In the genomic region with DNA sequence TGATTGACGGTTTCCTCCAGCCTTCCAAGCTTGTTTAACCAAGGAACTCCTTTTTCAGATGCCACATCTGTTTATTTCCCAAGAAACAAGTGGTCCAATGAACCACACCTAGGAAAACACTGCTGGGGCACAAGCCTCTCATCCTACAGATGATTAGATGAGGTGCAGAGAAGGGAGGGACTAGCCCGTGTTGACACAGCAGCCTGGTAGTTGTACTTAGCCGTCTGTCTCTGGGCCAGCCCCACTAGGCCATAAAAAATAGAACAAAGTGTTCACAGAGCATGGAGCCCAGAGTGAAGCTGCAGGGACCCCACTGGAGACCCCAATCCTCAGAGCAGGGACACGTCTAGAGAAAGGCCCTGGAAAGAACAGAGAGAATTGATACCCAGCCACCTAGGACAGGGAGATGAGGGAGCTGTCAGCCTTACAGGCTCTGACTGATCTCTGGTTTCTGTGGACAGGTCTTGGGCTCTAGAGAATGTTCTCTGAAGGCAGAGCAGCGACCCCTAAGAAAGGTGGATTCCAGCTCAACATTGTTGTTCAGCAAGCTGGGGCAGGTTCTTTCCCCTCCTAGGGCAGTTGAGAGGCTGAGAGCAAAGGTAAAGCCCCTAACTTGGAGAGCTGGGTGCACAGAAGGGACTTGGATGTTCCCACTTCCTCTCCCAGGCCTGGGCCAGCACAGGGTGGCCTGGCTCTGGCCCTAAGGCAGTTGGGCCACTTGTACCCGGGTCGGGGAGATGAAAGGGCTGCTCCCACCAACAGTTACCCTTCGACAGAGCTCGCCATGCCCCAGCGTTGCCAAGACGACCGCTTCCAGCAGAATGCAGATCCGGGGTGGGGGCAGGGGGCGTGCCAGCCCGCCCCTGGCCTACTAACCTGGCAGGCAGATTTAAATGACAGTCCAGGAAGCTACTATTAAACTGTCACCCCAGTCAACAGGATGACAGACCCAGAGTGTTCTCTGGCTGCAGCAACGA, we compare ENCODE assay signal across 10 cellular contexts. TPM values are rescaled to one million over a fixed set of nuclear protein-coding genes. Genes with fewer than 3 reads are reported as not detected.
DNase-seq lines count a peak whose midpoint lies in the region; ATAC-seq, FAIRE-seq and TF ChIP-seq lines count a peak whose summit lies in the region.
"Had no signal": no experiment of that assay in that cellular context is flagged by ENCODE, and none has a peak within 500 bp of the region (broad histone marks: within the 10 kb centered on the region; RNA-seq: fewer than 3 reads in every experiment).

No MANE protein-coding gene starts in this region.

- CTCF ChIA-PET in activated CD8-positive, alpha-beta T cell treated with anti-CD3 and anti-CD28 coated beads for 36 hours (lab: Charles Lee): interaction anchor here (0.6 to 6.1 kb wide), 4 partner anchors 11 to 98 kb away, joined by 3 to 34 read pairs (median 3); no protein-coding TSS in a partner anchor

- no peak overlapping the region for H3K27ac Mint-ChIP-seq in activated CD8-positive, alpha-beta T cell treated with anti-CD3 and anti-CD28 coated beads for 36 hours
- H3K27ac Mint-ChIP-seq in neural crest cell (ENCODE audit: unreplicated experiment): peak overlapping the region; percentile 62

- no peak for TF ChIP-seq CTCF in activated CD8-positive, alpha-beta T cell treated with anti-CD3 and anti-CD28 coated beads for 36 hours (IDR thresholded peaks at IDR 0.05)
- TF ChIP-seq CTCF in neural crest cell (conservative IDR thresholded peaks at IDR 0.05): no peak

- H3K4me3 Mint-ChIP-seq in activated CD8-positive, alpha-beta T cell treated with anti-CD3 and anti-CD28 coated beads for 36 hours: no peak overlapping the region
- peak overlapping the region; percentile 12 for H3K4me3 Mint-ChIP-seq in neural crest cell

- intact Hi-C loops in activated CD8-positive, alpha-beta T cell treated with anti-CD3 and anti-CD28 coated beads for 36 hours (cut with micrococcal nuclease): no loop called here

- FAIRE-seq in GM12892 (lab: Jason Lieb, UNC) (peak; percentile 92), urothelium cell line (lab: Jason Lieb, UNC) (no peak)

- H3K9me3 Mint-ChIP-seq in activated CD8-positive, alpha-beta T cell treated with anti-CD3 and anti-CD28 coated beads for 36 hours: no peaks in the 10 kb centered on the region
- H3K9me3 Mint-ChIP-seq in neural crest cell: no peaks in the 10 kb centered on the region

- no peak for DNase-seq in GM12892 (ENCODE audit: insufficient read length)
- peak; percentile 6 for DNase-seq in activated CD8-positive, alpha-beta T cell treated with anti-CD3 and anti-CD28 coated beads for 36 hours
- peak; percentile 32 for DNase-seq in neural crest cell (ENCODE audit: low read depth, low spot score)
- DNase-seq in urothelium cell line (ENCODE audit: low spot score): no peak
- DNase-seq: left ventricle myocardium superior, NCI-H345, stomach had no signal

- peak; percentile 55 for ATAC-seq in HG02610 (IDR thresholded peaks at IDR 0.05; ENCODE audit: unreplicated experiment)
- peak; percentile 48 for ATAC-seq in activated CD8-positive, alpha-beta T cell treated with anti-CD3 and anti-CD28 coated beads for 36 hours
- ATAC-seq in GM18511 (IDR thresholded peaks at IDR 0.05; ENCODE audit: unreplicated experiment): no peak
- no peak for ATAC-seq in HG03457 (IDR thresholded peaks at IDR 0.05; ENCODE audit: unreplicated experiment)
- ATAC-seq: left ventricle myocardium superior had no signal

- POLR2A ChIA-PET in activated CD8-positive, alpha-beta T cell treated with anti-CD3 and anti-CD28 coated beads for 36 hours (lab: Charles Lee): interaction anchor here (0.6 to 1.7 kb wide), 4 partner anchors 9 to 72 kb away, joined by 3 to 8 read pairs (median 4); no protein-coding TSS in a partner anchor

- H3K36me3 Mint-ChIP-seq in activated CD8-positive, alpha-beta T cell treated with anti-CD3 and anti-CD28 coated beads for 36 hours (ENCODE audit: low read depth): peaks cover 3% of the 10 kb centered on the region
- no peaks in the 10 kb centered on the region for H3K36me3 Mint-ChIP-seq in neural crest cell (ENCODE audit: low read depth)

- H3K27me3 Mint-ChIP-seq in activated CD8-positive, alpha-beta T cell treated with anti-CD3 and anti-CD28 coated beads for 36 hours: no peaks in the 10 kb centered on the region
- peaks cover 8% of the 10 kb centered on the region for H3K27me3 Mint-ChIP-seq in neural crest cell (ENCODE audit: low read depth)

- peaks cover 33% of the 10 kb centered on the region for H3K4me1 Mint-ChIP-seq in activated CD8-positive, alpha-beta T cell treated with anti-CD3 and anti-CD28 coated beads for 36 hours (ENCODE audit: low read depth)
- H3K4me1 Mint-ChIP-seq in neural crest cell: peaks cover 59% of the 10 kb centered on the region

- peak; percentile 57; the same call in 1 of the 2 replicates for TF ChIP-seq POLR2A in GM12892 (IDR thresholded peaks at IDR 0.05; ENCODE audit: low read depth, low read length)

RNA-seq across cellular contexts. Expression of a gene that starts 31.8 kb away (rescaled TPM):
- polyA plus RNA-seq in GM12892 (2012; ENCODE audit: missing spikeins): 16.3 TPM
- 10 to 100 TPM; 39.9 to 41.6 TPM for total RNA-seq in activated CD8-positive, alpha-beta T cell treated with anti-CD3 and anti-CD28 coated beads for 36 hours
- 49.7 and 59.5 TPM in 2 replicates for total RNA-seq in neural crest cell

RNA-seq across cellular contexts. Expression of a gene that starts 57.7 kb away (rescaled TPM):
- 104 TPM for polyA plus RNA-seq in GM12892 (2012; ENCODE audit: missing spikeins)
- 10 to 100 TPM; 90.9 to 91.4 TPM for total RNA-seq in activated CD8-positive, alpha-beta T cell treated with anti-CD3 and anti-CD28 coated beads for 36 hours
- 76.6 and 78.9 TPM in 2 replicates for total RNA-seq in neural crest cell

Comparison
In these comparisons a context has a peak if more than half of its experiments do, and no peak if none do; other contexts are left out.
1. DNase-seq: peak in activated CD8-positive, alpha-beta T cell treated with anti-CD3 and anti-CD28 coated beads for 36 hours (single experiment) and neural crest cell (single experiment); none in GM12892 (single experiment) and urothelium cell line (single experiment).
2. ATAC-seq: peak in HG02610 (single experiment) and activated CD8-positive, alpha-beta T cell treated with anti-CD3 and anti-CD28 coated beads for 36 hours (single experiment); none in GM18511 (single experiment) and HG03457 (single experiment).